ENCODE assay signal across 8 cellular contexts in genomic region chr3:87227104-87227834, GRCh38. TPM values are rescaled to one million over a fixed set of nuclear protein-coding genes. Genes with fewer than 3 reads are reported as not detected.
DNase-seq lines count a peak whose midpoint lies in the region; ATAC-seq, FAIRE-seq and TF ChIP-seq lines count a peak whose summit lies in the region.

CHMP2B (plus strand) TSS chr3:87227309; CDS start chr3:87227523, 214 bp downstream.

- intact Hi-C loops in Caco-2 (cut with micrococcal nuclease; ENCODE audit: unreplicated experiment): loop anchor here (1.0 kb wide), 1 partner anchor 21 kb away; no protein-coding TSS in a partner anchor

- peak; percentile 90 to 91 for DNase-seq in Caco-2
- peak; percentile 81 for DNase-seq in HTR-8/SVneo (ENCODE audit: insufficient read length, low spot score)
- peak; percentile 90 for DNase-seq in NOMO-1 treated with DMSO at 0.1 percent for 48 hours (lab: John Stamatoyannopoulos, UW; ENCODE audit: unreplicated experiment)
- DNase-seq in activated CD8-positive, alpha-beta memory T cell treated with anti-CD3 and anti-CD28 coated beads for 4 hours (ENCODE audit: low read depth in 2 of 2): peak; percentile 80 to 83
- peak; percentile 88 to 91 (median 90) for DNase-seq in effector memory CD8-positive, alpha-beta T cell
- peak; percentile 96 for DNase-seq in medulla oblongata (ENCODE audit: extremely low spot score)
- peak; percentile 77 to 84 (median 82) for DNase-seq in stimulated activated CD4-positive, alpha-beta T cell treated with anti-CD3 and anti-CD28 coated beads, TNF-alpha, amount 100 ng/mL, for 48 hours (ENCODE audit: low read depth in 3 of 3)

- POLR2A ChIA-PET in Caco-2 (lab: Charles Lee): no interaction called here

- H3K4me1 Mint-ChIP-seq in Caco-2 (ENCODE audit: low read depth, unreplicated experiment): peaks cover 19% of the 10 kb centered on the region
- peaks cover 27 to 41% of the 10 kb centered on the region in 2 donors for H3K4me1 Mint-ChIP-seq in effector memory CD8-positive, alpha-beta T cell (ENCODE audit: low read depth in 2 of 2)

- H3K9me3 Mint-ChIP-seq in Caco-2 (ENCODE audit: unreplicated experiment): no peaks in the 10 kb centered on the region
- no peaks in the 10 kb centered on the region for H3K9me3 Mint-ChIP-seq in effector memory CD8-positive, alpha-beta T cell

- peaks cover 15% of the 10 kb centered on the region for H3K36me3 Mint-ChIP-seq in Caco-2 (ENCODE audit: insufficient read depth, unreplicated experiment)
- peaks cover 5% of the 10 kb centered on the region for H3K36me3 Mint-ChIP-seq in effector memory CD8-positive, alpha-beta T cell (ENCODE audit: insufficient read depth)

- no TSS peak for BruUV-seq in Caco-2 (replicated peaks; lab: Mats Ljungman, UMichigan)

- H3K27me3 ChIP-seq in Caco-2 (replicated peaks; ENCODE audit: control insufficient read depth, insufficient read depth, low read length): no peaks in the 10 kb centered on the region

- TF ChIP-seq CTCF in Caco-2 (IDR thresholded peaks at IDR 0.05; ENCODE audit: insufficient read depth in 1 of 2, low read depth in 1 of 2, low read length in 1 of 2, severe bottlenecking in 1 of 2, unreplicated experiment in 1 of 2): no peak

- CTCF ChIA-PET in Caco-2 (lab: Charles Lee): interaction anchor here (0.6 to 0.8 kb wide), 2 partner anchors 11 to 161 kb away, joined by 3 read pairs; no protein-coding TSS in a partner anchor

- H3K9me3 ChIP-seq in Caco-2: no peaks in the 10 kb centered on the region

- peak; percentile 96 for ATAC-seq in GM21381 (IDR thresholded peaks at IDR 0.05; ENCODE audit: unreplicated experiment)
- peak; percentile 86 for ATAC-seq in effector memory CD8-positive, alpha-beta T cell (replicated peaks)

- H3K4me3 ChIP-seq in Caco-2 (ENCODE audit: low read depth, low read length): peak within 1 kb of the TSS; percentile 80

- no peaks in the 10 kb centered on the region for H3K27me3 Mint-ChIP-seq in Caco-2 (ENCODE audit: insufficient read depth, unreplicated experiment)
- peaks cover 0 to 11% of the 10 kb centered on the region in 2 donors for H3K27me3 Mint-ChIP-seq in effector memory CD8-positive, alpha-beta T cell

- FAIRE-seq in HTR-8/SVneo (lab: Jason Lieb, UNC): peak; percentile 52

- peaks cover 9% of the 10 kb centered on the region; the same call in 1 of the 2 replicates for H3K4me1 ChIP-seq in Caco-2

- peak within 1 kb of the TSS; percentile 94 for H3K27ac Mint-ChIP-seq in Caco-2 (ENCODE audit: unreplicated experiment)
- peak within 1 kb of the TSS; percentile 99 to 100 for H3K27ac Mint-ChIP-seq in effector memory CD8-positive, alpha-beta T cell

- H3K36me3 ChIP-seq in Caco-2 (ENCODE audit: control insufficient read depth, insufficient read depth, low read length): no peaks in the 10 kb centered on the region

- H3K4me3 Mint-ChIP-seq in Caco-2 (ENCODE audit: unreplicated experiment): peak within 1 kb of the TSS; percentile 87
- peak within 1 kb of the TSS; percentile 100 for H3K4me3 Mint-ChIP-seq in effector memory CD8-positive, alpha-beta T cell

RNA-seq across cellular contexts. Expression of gene CHMP2B, which starts in this region (rescaled TPM):
- total RNA-seq in Caco-2 (2022): 45.4 and 52.4 TPM in 2 replicates

Comparison
In these comparisons a context has a peak if more than half of its experiments do, and no peak if none do; other contexts are left out.
1. Peak in every context shown above with its lines: DNase-seq, ATAC-seq and H3K4me3 ChIP-seq.